Comparison of ENCODE assay signal across 1 cellular context in genomic region chr15:63080638-63081250, GRCh38.
TF ChIP-seq lines count a peak whose summit lies in the region.

No MANE protein-coding gene starts in this region.

TF ChIP-seq in HepG2, 621 proteins besides CTCF, POLR2A, EP300 and RAD21 (continued from another document):
- TF ChIP-seq TFAP4 (IDR thresholded peaks at IDR 0.05; ENCODE audit: borderline replicate concordance, low read depth) (0 out of 2 replicates have a peak, but pooled peaks have one; percentile 8), ATF7-NPFF (CRISPR knock-in tag; IDR thresholded peaks at IDR 0.05; ENCODE audit: low read depth) (no peak), ZNF263 (CRISPR knock-in tag; IDR thresholded peaks at IDR 0.05) (peak; percentile 62), SALL2 (CRISPR knock-in tag; IDR thresholded peaks at IDR 0.05) (no peak), ZFP90 (CRISPR knock-in tag; IDR thresholded peaks at IDR 0.05; ENCODE audit: borderline replicate concordance) (peak; percentile 87; the same call in 1 of the 2 replicates), NCOA1 (CRISPR knock-in tag; IDR thresholded peaks at IDR 0.05) (no peak), ZBTB38 (CRISPR knock-in tag; IDR thresholded peaks at IDR 0.05) (0 out of 2 replicates have a peak, but pooled peaks have one; percentile 8)
TF ChIP-seq in HepG2: peak in this region for 4.
